ENCODE assay signal across 16 cellular contexts in genomic region chr21:14581902-14582457, GRCh38. TPM values are rescaled to one million over a fixed set of nuclear protein-coding genes. Genes with fewer than 3 reads are reported as not detected.
A peak's percentile ranks its signal among the peaks of the same experiment; 100 is the strongest.
DNase-seq lines count a peak whose midpoint lies in the region; ATAC-seq, FAIRE-seq and TF ChIP-seq lines count a peak whose summit lies in the region.
"Had no signal": no experiment of that assay in that cellular context is flagged by ENCODE, and none has a peak within 500 bp of the region (broad histone marks: within the 10 kb centered on the region; RNA-seq: fewer than 3 reads in every experiment).

No MANE protein-coding gene starts in this region.

- H3K9me3 ChIP-seq in CD8-positive, alpha-beta memory T cell (ENCODE audit: low read length): no peaks in the 10 kb centered on the region
- no peaks in the 10 kb centered on the region for H3K9me3 ChIP-seq in H9 (ENCODE audit: control insufficient read depth, low read depth, low read length)
- H3K9me3 ChIP-seq in H1 (ENCODE audit: insufficient read depth in 2 of 2, low read depth in 1 of 2, low read length in 1 of 2): no peaks in the 10 kb centered on the region; a peak in 1 of 4 replicates
- H3K9me3 ChIP-seq: ascending aorta, BLaER1, colonic mucosa had no signal

- peak overlapping the region; percentile 20 for H3K4me3 ChIP-seq in CD8-positive, alpha-beta memory T cell (ENCODE audit: low read length)
- H3K4me3 ChIP-seq in H1 (ENCODE audit: extremely low read depth in 1 of 4, insufficient read depth in 2 of 4, low read depth in 3 of 4, low read length in 4 of 4): no peak overlapping the region
- H3K4me3 ChIP-seq: ascending aorta, BLaER1, colonic mucosa, lung had no signal

- H3K4me1 Mint-ChIP-seq in CD8-positive, alpha-beta memory T cell: peaks cover 6 to 10% (median 8%) of the 10 kb centered on the region in 3 donors
- no peaks in the 10 kb centered on the region for H3K4me1 Mint-ChIP-seq in H9
- H3K4me1 Mint-ChIP-seq in activated CD4-positive, alpha-beta memory T cell treated with anti-CD3 and anti-CD28 coated beads, Interleukin-2, amount 10 ng/mL, durations not matched to agents 7 days and 5 days: peaks cover 30% of the 10 kb centered on the region
- H3K4me1 Mint-ChIP-seq: nephron progenitor cell had no signal

- H3K4ac ChIP-seq in H9 (ENCODE audit: low read depth, low read length): no peak overlapping the region
- no peak overlapping the region for H3K4ac ChIP-seq in H1 (replicated peaks; ENCODE audit: insufficient read length, low read depth, low read length)

- H3K27ac ChIP-seq in CD8-positive, alpha-beta memory T cell (ENCODE audit: low read depth, low read length): no peak overlapping the region
- H3K27ac ChIP-seq in H9 (ENCODE audit: insufficient read length, low read depth, low read length): no peak overlapping the region
- H3K27ac ChIP-seq in H1 (ENCODE audit: low read depth, low read length): no peak overlapping the region
- H3K27ac ChIP-seq: ascending aorta, BLaER1, colonic mucosa, epithelial cell of prostate, KMS-11 had no signal

- H3K56ac ChIP-seq in H9 (ENCODE audit: insufficient read length, low read depth, low read length): no peak overlapping the region
- H3K56ac ChIP-seq in H1 (replicated peaks; ENCODE audit: insufficient read length, low read depth, low read length): no peak overlapping the region

- WGBS in H9 (ENCODE audit: extremely low coverage, insufficient read length, low lambda C conversion rate): no CpG with 5 or more reads among the region's 6 CpGs
- WGBS in H1 (ENCODE audit: extremely low coverage in 1 of 2, insufficient coverage in 1 of 2, insufficient read length in 1 of 2, insufficient replicate concordance in 2 of 2, low coverage in 1 of 2, low lambda C conversion rate in 2 of 2, missing lambda C conversion rate in 1 of 2), 2 experiments: 91% methylated on average over 6 of the region's 6 CpGs; no CpG with 5 or more reads in 1 of the 2 experiments

- H3K79me2 ChIP-seq in H9 (ENCODE audit: insufficient read depth, low read length) (no peaks in the 10 kb centered on the region), H1 (ENCODE audit: control insufficient read depth in 1 of 2, insufficient read depth in 2 of 2, low read length in 2 of 2) (no peaks in the 10 kb centered on the region)

- H2BK120ac ChIP-seq in H9 (ENCODE audit: low read depth, low read length, poor library complexity, severe bottlenecking) (no peak overlapping the region), H1 (replicated peaks; ENCODE audit: low read depth, low read length) (no peak overlapping the region)

- H3K4me1 ChIP-seq in CD8-positive, alpha-beta memory T cell (ENCODE audit: insufficient read depth, low read length): no peaks in the 10 kb centered on the region
- H3K4me1 ChIP-seq in H9 (ENCODE audit: insufficient read depth, low read length): no peaks in the 10 kb centered on the region; the same call in 1 of the 2 replicates
- H3K4me1 ChIP-seq in H1 (replicated peaks in 1 of 4; ENCODE audit: control insufficient read depth in 3 of 4, insufficient read depth in 4 of 4, low read length in 3 of 4): no peaks in the 10 kb centered on the region
- H3K4me1 ChIP-seq: ascending aorta, BLaER1, colonic mucosa had no signal

- peaks cover 0 to 2% (median 0%) of the 10 kb centered on the region in 3 donors for H3K36me3 Mint-ChIP-seq in CD8-positive, alpha-beta memory T cell
- H3K36me3 Mint-ChIP-seq in H9 (ENCODE audit: insufficient read depth in 1 of 3, low read depth in 3 of 3): no peaks in the 10 kb centered on the region
- peaks cover 16% of the 10 kb centered on the region for H3K36me3 Mint-ChIP-seq in activated CD4-positive, alpha-beta memory T cell treated with anti-CD3 and anti-CD28 coated beads, Interleukin-2, amount 10 ng/mL, durations not matched to agents 7 days and 5 days (ENCODE audit: low read depth)

- no peak for FAIRE-seq in H1 (lab: Jason Lieb, UNC)

- no peak for TF ChIP-seq EP300 in H1 (IDR thresholded peaks at IDR 0.05; ENCODE audit: borderline replicate concordance in 1 of 2, low read depth in 2 of 2, low read length in 2 of 2)

- H3K27me3 ChIP-seq in CD8-positive, alpha-beta memory T cell (ENCODE audit: insufficient read depth, low read length, poor library complexity, severe bottlenecking): no peaks in the 10 kb centered on the region
- no peaks in the 10 kb centered on the region for H3K27me3 ChIP-seq in H9 (ENCODE audit: insufficient read depth, low read length)
- no peaks in the 10 kb centered on the region for H3K27me3 ChIP-seq in H1 (replicated peaks in 1 of 4; ENCODE audit: control insufficient read depth in 3 of 4, extremely low read depth in 1 of 4, insufficient read depth in 3 of 4, low read length in 3 of 4)
- H3K27me3 ChIP-seq: ascending aorta, BLaER1, colonic mucosa had no signal

- H3K27me3 Mint-ChIP-seq in CD8-positive, alpha-beta memory T cell: peaks cover 0 to 2% of the 10 kb centered on the region in 2 donors
- H3K27me3 Mint-ChIP-seq in H9 (ENCODE audit: low read depth): no peaks in the 10 kb centered on the region
- H3K27me3 Mint-ChIP-seq in activated CD4-positive, alpha-beta memory T cell treated with anti-CD3 and anti-CD28 coated beads, Interleukin-2, amount 10 ng/mL, durations not matched to agents 7 days and 5 days: peaks cover 7% of the 10 kb centered on the region

- H3K79me1 ChIP-seq in H9 (ENCODE audit: insufficient read depth, low read depth, low read length, poor library complexity, severe bottlenecking) (no peaks in the 10 kb centered on the region), H1 (ENCODE audit: low read depth, low read length) (no peaks in the 10 kb centered on the region)

- peak overlapping the region; percentile 22 for H2AFZ ChIP-seq in H9 (ENCODE audit: low read length)
- peak overlapping the region; percentile 63; the same call in 1 of the 2 replicates for H2AFZ ChIP-seq in H1 (ENCODE audit: low read length)

- TF ChIP-seq RAD21 in H1 (IDR thresholded peaks at IDR 0.05 in 1 of 2, conservative IDR thresholded peaks at IDR 0.05 in 1 of 2; ENCODE audit: low read depth in 2 of 2, low read length in 2 of 2): no peak

- H3K14ac ChIP-seq in H9 (ENCODE audit: insufficient read depth, low read length) (no peak overlapping the region), H1 (ENCODE audit: insufficient read length) (no peak overlapping the region)

- H3K4me3 Mint-ChIP-seq in CD8-positive, alpha-beta memory T cell: peak overlapping the region; percentile 4 to 51 (median 47)
- no peak overlapping the region for H3K4me3 Mint-ChIP-seq in H9
- H3K4me3 Mint-ChIP-seq in activated CD4-positive, alpha-beta memory T cell treated with anti-CD3 and anti-CD28 coated beads, Interleukin-2, amount 10 ng/mL, durations not matched to agents 7 days and 5 days: peak overlapping the region; percentile 56
- H3K4me3 Mint-ChIP-seq: nephron progenitor cell had no signal

- H4K8ac ChIP-seq in H9 (replicated peaks; ENCODE audit: insufficient read length, low read depth, low read length): no peak overlapping the region
- no peak overlapping the region for H4K8ac ChIP-seq in H1 (ENCODE audit: extremely low read depth, insufficient read depth, low read length)

- H3K9ac ChIP-seq in H9 (ENCODE audit: extremely low read depth, insufficient read length, low read length) (no peak overlapping the region), H1 (replicated peaks in 1 of 4; ENCODE audit: extremely low read depth in 1 of 4, low read depth in 3 of 4, low read length in 3 of 4) (no peak overlapping the region)
- H3K9ac ChIP-seq: BLaER1, KMS-11 had no signal

- TF ChIP-seq CTCF in H9 (conservative IDR thresholded peaks at IDR 0.05) (no peak), H1 (IDR thresholded peaks at IDR 0.05; ENCODE audit: control extremely low read depth in 1 of 3, insufficient read depth in 1 of 3, low read depth in 1 of 3, low read length in 3 of 3) (no peak)

- ATAC-seq in GM19397 (IDR thresholded peaks at IDR 0.05; ENCODE audit: unreplicated experiment) (no peak), HG02610 (IDR thresholded peaks at IDR 0.05; ENCODE audit: unreplicated experiment) (no peak)

- H2AK5ac ChIP-seq in H9 (ENCODE audit: insufficient read length, low read length): no peak overlapping the region
- H2AK5ac ChIP-seq in H1 (ENCODE audit: low read depth, low read length): no peak overlapping the region

- POLR2A ChIA-PET in CD8-positive, alpha-beta memory T cell (lab: Charles Lee): no interaction called here
- POLR2A ChIA-PET in activated CD4-positive, alpha-beta memory T cell treated with anti-CD3 and anti-CD28 coated beads, Interleukin-2, amount 10 ng/mL, durations not matched to agents 7 days and 5 days (lab: Charles Lee): interaction anchor here (0.6 to 1.7 kb wide), 7 partner anchors 32 to 100 kb away, joined by 3 to 5 read pairs (median 4); no protein-coding TSS in a partner anchor
- POLR2A ChIA-PET in H1 (lab: Charles Lee; ENCODE audit: partially characterized antibody): interaction anchor here (1.3 kb wide), 1 partner anchor 24 kb away, joined by 3 read pairs; no protein-coding TSS in a partner anchor

- H4K20me1 ChIP-seq in H9 (ENCODE audit: control insufficient read depth, insufficient read depth, insufficient read length) (no peaks in the 10 kb centered on the region), H1 (replicated peaks in 1 of 2; ENCODE audit: control insufficient read depth in 1 of 2, insufficient read depth in 2 of 2, low read length in 2 of 2) (no peaks in the 10 kb centered on the region)
- H4K20me1 ChIP-seq: BLaER1 had no signal

- H2BK12ac ChIP-seq in H9 (ENCODE audit: insufficient read length, low read depth, low read length): no peak overlapping the region
- H2BK12ac ChIP-seq in H1 (ENCODE audit: low read depth, low read length): no peak overlapping the region

- H3K18ac ChIP-seq in H9 (ENCODE audit: insufficient read length, low read depth, low read length): no peak overlapping the region
- H3K18ac ChIP-seq in H1 (ENCODE audit: extremely low read depth, low read length): no peak overlapping the region

- H3K4me2 ChIP-seq in H9 (ENCODE audit: insufficient read depth, insufficient read length, low read length): no peak overlapping the region
- no peak overlapping the region for H3K4me2 ChIP-seq in H1 (ENCODE audit: insufficient read depth in 1 of 2, low read depth in 2 of 2, low read length in 2 of 2)
- H3K4me2 ChIP-seq: BLaER1, KMS-11 had no signal

- no peak overlapping the region for H2BK20ac ChIP-seq in H9 (ENCODE audit: low read depth, low read length, poor library complexity, severe bottlenecking)
- H2BK20ac ChIP-seq in H1 (ENCODE audit: low read length): no peak overlapping the region

- no peak overlapping the region for H3T11ph ChIP-seq in H9 (ENCODE audit: low read length)

- TF ChIP-seq POLR2A in H1 (IDR thresholded peaks at IDR 0.05; ENCODE audit: control extremely low read depth in 1 of 2, low read depth in 2 of 2, low read length in 2 of 2): no peak

- no peak overlapping the region for H2BK5ac ChIP-seq in H9 (ENCODE audit: insufficient read length, low read length)
- H2BK5ac ChIP-seq in H1 (ENCODE audit: low read depth, low read length): no peak overlapping the region

- H3K23me2 ChIP-seq in H9 (ENCODE audit: insufficient read length, low read depth, low read length, poor library complexity, severe bottlenecking) (no peaks in the 10 kb centered on the region), H1 (ENCODE audit: low read depth, low read length) (no peaks in the 10 kb centered on the region)

- DNase-seq in CD8-positive, alpha-beta memory T cell: peak in 1 of 5 donors; percentile 7
- no peak for DNase-seq in H9
- peak; percentile 34 for DNase-seq in activated CD4-positive, alpha-beta memory T cell treated with anti-CD3 and anti-CD28 coated beads, Interleukin-2, amount 10 ng/mL, durations not matched to agents 7 days and 5 days
- DNase-seq in H1 (ENCODE audit: low read depth in 1 of 2, low spot score in 2 of 2): no peak
- DNase-seq in NCI-H69 (lab: John Stamatoyannopoulos, UW): no peak
- DNase-seq: activated CD8-positive, alpha-beta memory T cell treated with anti-CD3 and anti-CD28 coated beads, Interleukin-2, amount 50 U/mL, for 4 hours; colonic mucosa; nephron progenitor cell; SHP77 had no signal

- no peak overlapping the region for H2BK15ac ChIP-seq in H9 (ENCODE audit: low read depth, low read length)
- no peak overlapping the region for H2BK15ac ChIP-seq in H1 (ENCODE audit: low read length)

- peak overlapping the region in 7 of 8 donors; percentile 3 to 69 (median 53) for H3K27ac Mint-ChIP-seq in CD8-positive, alpha-beta memory T cell
- no peak overlapping the region for H3K27ac Mint-ChIP-seq in H9
- H3K27ac Mint-ChIP-seq in activated CD4-positive, alpha-beta memory T cell treated with anti-CD3 and anti-CD28 coated beads, Interleukin-2, amount 10 ng/mL, durations not matched to agents 7 days and 5 days: peak overlapping the region; percentile 67
- H3K27ac Mint-ChIP-seq: nephron progenitor cell had no signal

- H4K91ac ChIP-seq in H9 (ENCODE audit: insufficient read length, low read depth, low read length): no peak overlapping the region
- H4K91ac ChIP-seq in H1 (replicated peaks; ENCODE audit: insufficient read length, low read length): no peak overlapping the region

- H3K9me3 Mint-ChIP-seq in CD8-positive, alpha-beta memory T cell: no peaks in the 10 kb centered on the region
- H3K9me3 Mint-ChIP-seq in H9: no peaks in the 10 kb centered on the region
- peaks cover 7% of the 10 kb centered on the region for H3K9me3 Mint-ChIP-seq in activated CD4-positive, alpha-beta memory T cell treated with anti-CD3 and anti-CD28 coated beads, Interleukin-2, amount 10 ng/mL, durations not matched to agents 7 days and 5 days
- H3K9me3 Mint-ChIP-seq: nephron progenitor cell had no signal

- no peak overlapping the region for H4K5ac ChIP-seq in H9 (ENCODE audit: insufficient read length, low read depth, low read length)
- no peak overlapping the region for H4K5ac ChIP-seq in H1 (ENCODE audit: insufficient read length, low read depth, low read length)

- CTCF ChIA-PET in CD8-positive, alpha-beta memory T cell (lab: Charles Lee): interaction anchor here (2.0 kb wide), 1 partner anchor 11 kb away, joined by 7 read pairs; no protein-coding TSS in a partner anchor
- CTCF ChIA-PET in activated CD4-positive, alpha-beta memory T cell treated with anti-CD3 and anti-CD28 coated beads, Interleukin-2, amount 10 ng/mL, durations not matched to agents 7 days and 5 days (lab: Charles Lee): interaction anchor here (0.7 kb wide), 1 partner anchor 55 kb away, joined by 3 read pairs; no protein-coding TSS in a partner anchor
- CTCF ChIA-PET in H1 (lab: Charles Lee; ENCODE audit: partially characterized antibody): interaction anchor here (0.6 kb wide), 1 partner anchor 122 kb away, joined by 4 read pairs; no protein-coding TSS in a partner anchor

- no peak overlapping the region for H3K23ac ChIP-seq in H9 (ENCODE audit: insufficient read length, low read depth, low read length)
- no peak overlapping the region for H3K23ac ChIP-seq in H1 (ENCODE audit: insufficient read length)

- no peaks in the 10 kb centered on the region for H3K36me3 ChIP-seq in CD8-positive, alpha-beta memory T cell (ENCODE audit: insufficient read depth, low read length)
- no peaks in the 10 kb centered on the region for H3K36me3 ChIP-seq in H1 (ENCODE audit: control insufficient read depth in 2 of 4, insufficient read depth in 4 of 4, low read length in 3 of 4)
- H3K36me3 ChIP-seq: ascending aorta, BLaER1, colonic mucosa had no signal

RNA-seq across cellular contexts. Expression of gene SAMSN1, which starts 35.9 kb away (rescaled TPM):
- 10 to 100 TPM; 82.6 to 83.2 TPM for total RNA-seq in CD8-positive, alpha-beta memory T cell
- polyA plus RNA-seq in CD8-positive, alpha-beta memory T cell: 34.1 TPM
- total RNA-seq in H9 (2021): 2.8 and 4.6 TPM in 2 replicates
- 10 to 100 TPM; 87.1 to 91.0 TPM for total RNA-seq in activated CD4-positive, alpha-beta memory T cell treated with anti-CD3 and anti-CD28 coated beads, Interleukin-2, amount 10 ng/mL, durations not matched to agents 7 days and 5 days
- total RNA-seq in H1 (2021; fragmentation: NEBNext Ultra II Directional; extraction: Animal tissue kit (Norgen Biotek cat#: 25700)): 2.4 and 3.0 TPM in 2 replicates
- 0.30 and 0.50 TPM in 2 replicates for polyA plus RNA-seq in H1 (2011; rRNA removed)
- 0.58 TPM for polyA plus RNA-seq in H1 (2011; cell fraction: cytosol; rRNA removed)
- polyA plus RNA-seq in H1 (2011; cell fraction: nucleus; rRNA removed): 0.33 TPM
- polyA plus RNA-seq in H1 (2012, experiment 1 of 2): 0.76 to 3.1 TPM (median 1.7 TPM) in 4 replicates
- 0.25 TPM for polyA plus RNA-seq in H1 (2012, experiment 2 of 2)
- polyA plus RNA-seq in H1 (2013, experiment 1 of 2): 15.5 TPM
- polyA plus RNA-seq in H1 (2013, experiment 2 of 2): 14.0 TPM
- 0.88 and 1.0 TPM in 2 replicates for polyA minus RNA-seq in H1 (2011; rRNA and poly(A)+ RNA removed)
- not detected for polyA minus RNA-seq in H1 (2011; cell fraction: cytosol; rRNA and poly(A)+ RNA removed)
- polyA minus RNA-seq in H1 (2011; cell fraction: nucleus; rRNA and poly(A)+ RNA removed): 4.5 TPM

Comparison
In these comparisons a context has a peak if more than half of its experiments do, and no peak if none do; other contexts are left out.
1. H3K27ac Mint-ChIP-seq: peak in CD8-positive, alpha-beta memory T cell (7 of 8) and activated CD4-positive, alpha-beta memory T cell treated with anti-CD3 and anti-CD28 coated beads, Interleukin-2, amount 10 ng/mL, durations not matched to agents 7 days and 5 days (single experiment); none in H9 (0 of 3).
2. H3K4me3 Mint-ChIP-seq: peak in CD8-positive, alpha-beta memory T cell (7 of 7) and activated CD4-positive, alpha-beta memory T cell treated with anti-CD3 and anti-CD28 coated beads, Interleukin-2, amount 10 ng/mL, durations not matched to agents 7 days and 5 days (single experiment); none in H9 (0 of 2).
3. RNA of gene SAMSN1, which starts 35.9 kb away (total RNA-seq): 87.1 to 91.0 TPM in activated CD4-positive, alpha-beta memory T cell treated with anti-CD3 and anti-CD28 coated beads, Interleukin-2, amount 10 ng/mL, durations not matched to agents 7 days and 5 days and 82.6 to 83.2 TPM in CD8-positive, alpha-beta memory T cell; 2.4 to 3.0 TPM in H1 and 2.8 to 4.6 TPM in H9; every median in the first group is over 10 times any median in the second.